ENCODE assay signal across 11 cellular contexts in genomic region chr1:21929951-21930615, GRCh38. TPM values are rescaled to one million over a fixed set of nuclear protein-coding genes. Genes with fewer than 3 reads are reported as not detected.
DNase-seq lines count a peak whose midpoint lies in the region; TF ChIP-seq lines count a peak whose summit lies in the region.
"Had no signal": no experiment of that assay in that cellular context is flagged by ENCODE, and none has a peak within 500 bp of the region (broad histone marks: within the 10 kb centered on the region; RNA-seq: fewer than 3 reads in every experiment).

No MANE protein-coding gene starts in this region.

- intact Hi-C loops in tibial artery (cut with DNase I; ENCODE audit: low total_unique reads) = loop anchor here (2.0 kb wide), 1 partner anchor 25 kb away; no protein-coding TSS in a partner anchor

- peaks cover 38% of the 10 kb centered on the region for H3K36me3 Mint-ChIP-seq in endothelial cell (ENCODE audit: low read depth, unreplicated experiment)
- H3K36me3 Mint-ChIP-seq: CD4-positive, CD25-positive, alpha-beta regulatory T cell; natural killer cell had no signal

- H3K27me3 Mint-ChIP-seq in endothelial cell (ENCODE audit: unreplicated experiment) = peaks cover 22% of the 10 kb centered on the region

- no peaks in the 10 kb centered on the region for H3K27me3 ChIP-seq in SJSA1 (replicated peaks)
- no peaks in the 10 kb centered on the region for H3K27me3 ChIP-seq in muscle layer of duodenum (ENCODE audit: low read depth, low read length)
- H3K27me3 ChIP-seq in tibial artery = no peaks in the 10 kb centered on the region

- no peaks in the 10 kb centered on the region for H3K9me3 ChIP-seq in SJSA1 (replicated peaks)
- no peaks in the 10 kb centered on the region for H3K9me3 ChIP-seq in muscle layer of duodenum (ENCODE audit: control insufficient read depth in 1 of 2, low read length in 2 of 2)
- H3K9me3 ChIP-seq in tibial artery = no peaks in the 10 kb centered on the region

- H3K4me1 ChIP-seq in SJSA1 (replicated peaks) = peaks cover 84% of the 10 kb centered on the region
- H3K4me1 ChIP-seq in muscle layer of duodenum (ENCODE audit: control insufficient read depth in 1 of 2, insufficient read depth in 2 of 2, low read length in 2 of 2) = peaks cover 56 to 81% of the 10 kb centered on the region in 2 donors
- peaks cover 27 to 100% (median 82%) of the 10 kb centered on the region in 4 donors for H3K4me1 ChIP-seq in tibial artery

- no peak overlapping the region for H3K4me3 ChIP-seq in SJSA1
- H3K4me3 ChIP-seq in muscle layer of duodenum (ENCODE audit: low read depth in 1 of 2, low read length in 2 of 2) = no peak overlapping the region
- no peak overlapping the region for H3K4me3 ChIP-seq in tibial artery

- H3K27ac Mint-ChIP-seq in endothelial cell (ENCODE audit: unreplicated experiment) = peak overlapping the region; percentile 76
- H3K27ac Mint-ChIP-seq: CD4-positive, CD25-positive, alpha-beta regulatory T cell; natural killer cell had no signal

- DNase-seq in SJSA1 (ENCODE audit: low read depth in 1 of 2, low spot score in 2 of 2) (no peak), endothelial cell (ENCODE audit: low spot score) (no peak), tibial artery (no peak), H4 (ENCODE audit: low spot score) (no peak), activated gamma-delta T cell (lab: John Stamatoyannopoulos, UW) (no peak)
- DNase-seq in effector CD4-positive, alpha-beta T cell = no peak
- DNase-seq: CD4-positive, CD25-positive, alpha-beta regulatory T cell; natural killer cell; PC-3 had no signal

- H3K4me3 Mint-ChIP-seq in endothelial cell (ENCODE audit: unreplicated experiment) = peak overlapping the region; percentile 78
- H3K4me3 Mint-ChIP-seq: CD4-positive, CD25-positive, alpha-beta regulatory T cell; natural killer cell had no signal

- peaks cover 28% of the 10 kb centered on the region for H3K36me3 ChIP-seq in SJSA1
- no peaks in the 10 kb centered on the region for H3K36me3 ChIP-seq in muscle layer of duodenum (ENCODE audit: control insufficient read depth in 1 of 2, insufficient read depth in 2 of 2, low read length in 2 of 2)
- peaks cover 0 to 5% (median 0%) of the 10 kb centered on the region in 3 donors for H3K36me3 ChIP-seq in tibial artery

- H3K9me3 Mint-ChIP-seq in endothelial cell (ENCODE audit: unreplicated experiment) = no peaks in the 10 kb centered on the region
- H3K9me3 Mint-ChIP-seq: natural killer cell had no signal

- TF ChIP-seq CTCF in endothelial cell (IDR thresholded peaks at IDR 0.05; ENCODE audit: unreplicated experiment) (no peak), tibial artery (IDR thresholded peaks at IDR 0.05) (no peak)

- H3K27ac ChIP-seq in SJSA1 = peak overlapping the region; percentile 94
- peak overlapping the region; percentile 95 for H3K27ac ChIP-seq in muscle layer of duodenum (ENCODE audit: low read length)
- peak overlapping the region; percentile 96 to 97 for H3K27ac ChIP-seq in tibial artery

- peaks cover 71% of the 10 kb centered on the region for H3K4me1 Mint-ChIP-seq in endothelial cell (ENCODE audit: unreplicated experiment)
- H3K4me1 Mint-ChIP-seq: natural killer cell had no signal

RNA-seq across cellular contexts. Expression of gene HSPG2, which starts 7.0 kb away (rescaled TPM):
- 45.2 and 62.3 TPM in 2 replicates for total RNA-seq in SJSA1 (2014; rRNA removed; shearing (Covaris generic))
- 1,732 TPM for total RNA-seq in endothelial cell (ENCODE audit: unreplicated experiment)
- 7.9 and 8.9 TPM in 2 replicates for total RNA-seq in H4 (2014; rRNA removed; shearing (Covaris generic))

RNA-seq across cellular contexts. Expression of gene CELA3B, which starts 46.7 kb away (rescaled TPM):
- not detected in 2 replicates for total RNA-seq in SJSA1 (2014; rRNA removed; shearing (Covaris generic))
- total RNA-seq in endothelial cell (ENCODE audit: unreplicated experiment) = not detected
- total RNA-seq in H4 (2014; rRNA removed; shearing (Covaris generic)) = not detected in 2 replicates
- total RNA-seq: CD4-positive, CD25-positive, alpha-beta regulatory T cell; epithelial cell of proximal tubule; natural killer cell; PC-3 had no signal

Comparison
In these comparisons a context has a peak if more than half of its experiments do, and no peak if none do; other contexts are left out.
1. RNA of gene HSPG2, which starts 7.0 kb away (total RNA-seq): 1,732 TPM in endothelial cell (single experiment); 45.2 to 62.3 TPM in SJSA1 and 7.9 to 8.9 TPM in H4; every median in the first group is over 10 times any median in the second.
2. Peak in every context shown above with its lines, with median percentiles within 50 percentile points of each other: H3K27ac ChIP-seq.